Comparison of ENCODE assay signal across 1 cellular context in the genomic region with DNA sequence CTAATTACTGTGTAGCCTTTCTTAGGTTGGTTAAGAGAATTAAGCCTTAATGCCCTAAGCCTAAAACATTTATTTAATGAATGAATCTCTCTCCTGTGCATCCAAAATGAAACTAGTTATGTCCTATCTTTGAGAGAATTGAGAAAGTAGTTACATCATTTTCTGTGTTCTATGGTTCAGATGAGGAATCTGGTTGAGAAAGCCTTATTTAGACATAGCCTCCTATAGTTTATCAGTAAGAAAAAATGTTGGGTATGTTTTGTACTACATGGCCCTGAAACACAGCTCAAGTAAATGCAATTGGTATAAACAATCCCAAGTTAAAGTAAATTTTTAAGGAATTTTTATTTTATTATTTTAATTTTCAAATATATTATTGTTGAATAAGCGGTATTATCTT.
TF ChIP-seq lines count a peak whose summit lies in the region.

No MANE protein-coding gene starts in this region.

TF ChIP-seq in WTC11, 78 proteins besides CTCF, POLR2A, EP300 and RAD21 (continued from another document):
- TF ChIP-seq, protein P1, sequence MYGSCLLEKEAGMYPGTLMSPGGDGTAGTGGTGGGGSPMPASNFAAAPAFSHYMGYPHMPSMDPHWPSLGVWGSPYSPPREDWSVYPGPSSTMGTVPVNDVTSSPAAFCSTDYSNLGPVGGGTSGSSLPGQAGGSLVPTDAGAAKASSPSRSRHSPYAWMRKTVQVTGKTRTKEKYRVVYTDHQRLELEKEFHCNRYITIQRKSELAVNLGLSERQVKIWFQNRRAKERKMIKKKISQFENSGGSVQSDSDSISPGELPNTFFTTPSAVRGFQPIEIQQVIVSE (CRISPR knock-in tag; IDR thresholded peaks at IDR 0.05; ENCODE audit: borderline replicate concordance), result no peak
- TF ChIP-seq HMGA2 (CRISPR knock-in tag; IDR thresholded peaks at IDR 0.05), result peak; percentile 19; the same call in 1 of the 2 replicates
- TF ChIP-seq, protein P2, sequence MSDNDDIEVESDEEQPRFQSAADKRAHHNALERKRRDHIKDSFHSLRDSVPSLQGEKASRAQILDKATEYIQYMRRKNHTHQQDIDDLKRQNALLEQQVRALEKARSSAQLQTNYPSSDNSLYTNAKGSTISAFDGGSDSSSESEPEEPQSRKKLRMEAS (CRISPR knock-in tag; IDR thresholded peaks at IDR 0.05), result no peak
TF ChIP-seq in WTC11: peak in this region for 1.
